9 cellular contexts compared by ENCODE assay signal in genomic region chr4:183147983-183148382, GRCh38.
"Had no signal": no experiment of that assay in that cellular context is flagged by ENCODE, and none has a peak within 500 bp of the region (broad histone marks: within the 10 kb centered on the region; RNA-seq: fewer than 3 reads in every experiment).

No MANE protein-coding gene starts in this region.

- H3K4me3 Mint-ChIP-seq: HFFc6, IgD-negative memory B cell had no signal

- H3K4me1 Mint-ChIP-seq: IgD-negative memory B cell had no signal

- H3K36me3 ChIP-seq: HAP-1 had no signal

- H3K27ac ChIP-seq: HL-60 had no signal

- H3K27ac Mint-ChIP-seq: HFFc6, IgD-negative memory B cell had no signal

- ATAC-seq: HCT116 had no signal

- DNase-seq: GOT3, H7, HFFc6, Kasumi-1, KG1 had no signal

- H3K4me3 ChIP-seq: HAP-1 had no signal

- H3K9me3 ChIP-seq: HAP-1 had no signal

- H3K36me3 Mint-ChIP-seq: IgD-negative memory B cell had no signal

- H3K9me3 Mint-ChIP-seq: HFFc6 had no signal
